ENCODE assay signal across 9 cellular contexts in the genomic region with DNA sequence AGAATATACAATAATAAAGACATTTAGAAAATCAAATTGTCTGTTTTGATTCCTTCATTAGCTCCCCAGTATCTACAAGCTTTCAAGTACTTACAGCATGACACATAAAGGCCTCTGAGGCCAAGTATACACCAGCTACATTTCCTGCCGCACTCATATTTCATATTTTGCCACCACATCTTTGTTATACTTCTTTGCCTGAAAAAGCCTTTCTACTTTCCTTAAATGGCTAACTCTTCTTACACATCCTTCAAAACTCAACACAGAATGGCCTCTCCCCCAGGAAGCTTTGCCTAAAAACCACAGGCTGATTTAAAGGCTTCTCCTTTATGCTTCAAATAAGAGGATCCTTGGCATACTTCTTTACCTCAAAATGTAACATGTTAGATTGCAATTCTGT. TPM values are rescaled to one million over a fixed set of nuclear protein-coding genes. Genes with fewer than 3 reads are reported as not detected.
A peak's percentile ranks its signal among the peaks of the same experiment; 100 is the strongest.
DNase-seq lines count a peak whose midpoint lies in the region; ATAC-seq lines count a peak whose summit lies in the region.
"Had no signal": no experiment of that assay in that cellular context is flagged by ENCODE, and none has a peak within 500 bp of the region (broad histone marks: within the 10 kb centered on the region; RNA-seq: fewer than 3 reads in every experiment).

No MANE protein-coding gene starts in this region.

- peaks cover 78% of the 10 kb centered on the region for H3K36me3 Mint-ChIP-seq in activated naive CD8-positive, alpha-beta T cell treated with anti-CD3 and anti-CD28 coated beads, Interleukin-2, amount 10 ng/mL, durations not matched to agents 7 days and 5 days

- H3K27ac Mint-ChIP-seq in activated naive CD8-positive, alpha-beta T cell treated with anti-CD3 and anti-CD28 coated beads, Interleukin-2, amount 10 ng/mL, durations not matched to agents 7 days and 5 days: peak overlapping the region; percentile 99

- H3K9me3 ChIP-seq in mucosa of stomach (ENCODE audit: control insufficient read depth, low read length): no peaks in the 10 kb centered on the region

- POLR2A ChIA-PET in activated naive CD8-positive, alpha-beta T cell treated with anti-CD3 and anti-CD28 coated beads, Interleukin-2, amount 10 ng/mL, durations not matched to agents 7 days and 5 days (lab: Charles Lee): interaction anchor here (0.7 to 12.2 kb wide), 21 partner anchors 6 to 607 kb away, joined by 3 to 339 read pairs (median 6); a partner anchor contains a TSS

- peak; percentile 69 for DNase-seq in DMS79 treated with DMSO at 0.1 percent for 48 hours (lab: John Stamatoyannopoulos, UW)
- peak; percentile 82 for DNase-seq in KBM-7
- DNase-seq in activated naive CD8-positive, alpha-beta T cell treated with anti-CD3 and anti-CD28 coated beads, Interleukin-2, amount 10 ng/mL, durations not matched to agents 7 days and 5 days: no peak
- DNase-seq in hypothalamus (lab: John Stamatoyannopoulos, UW): no peak
- no peak for DNase-seq in NOMO-1 treated with dmso at 0.1 percent for 144 hours (lab: John Stamatoyannopoulos, UW; ENCODE audit: unreplicated experiment)

- in situ Hi-C loops in KBM-7 (cut with MboI; ENCODE audit: low pct_unique_long_range_greater_than_20kb, low sequenced_read_pairs): no loop called here

- peak overlapping the region; percentile 98 for H3K4me3 Mint-ChIP-seq in activated naive CD8-positive, alpha-beta T cell treated with anti-CD3 and anti-CD28 coated beads, Interleukin-2, amount 10 ng/mL, durations not matched to agents 7 days and 5 days

- peaks cover 31% of the 10 kb centered on the region for H3K4me1 Mint-ChIP-seq in activated naive CD8-positive, alpha-beta T cell treated with anti-CD3 and anti-CD28 coated beads, Interleukin-2, amount 10 ng/mL, durations not matched to agents 7 days and 5 days

- H3K9ac ChIP-seq in mucosa of stomach (ENCODE audit: low read length): peak overlapping the region; percentile 0

- H3K27me3 Mint-ChIP-seq in activated naive CD8-positive, alpha-beta T cell treated with anti-CD3 and anti-CD28 coated beads, Interleukin-2, amount 10 ng/mL, durations not matched to agents 7 days and 5 days: no peaks in the 10 kb centered on the region

- H3K27me3 ChIP-seq in mucosa of stomach (ENCODE audit: control insufficient read depth, insufficient read depth, low read length): no peaks in the 10 kb centered on the region

- no peak overlapping the region for H3K4me3 ChIP-seq in mucosa of stomach (ENCODE audit: low read length)

- peaks cover 4% of the 10 kb centered on the region for H3K4me1 ChIP-seq in mucosa of stomach (ENCODE audit: control insufficient read depth, insufficient read depth, low read length)

- H3K9me3 Mint-ChIP-seq in activated naive CD8-positive, alpha-beta T cell treated with anti-CD3 and anti-CD28 coated beads, Interleukin-2, amount 10 ng/mL, durations not matched to agents 7 days and 5 days: no peaks in the 10 kb centered on the region

- ATAC-seq in activated naive CD8-positive, alpha-beta T cell treated with anti-CD3 and anti-CD28 coated beads, Interleukin-2, amount 10 ng/mL, durations not matched to agents 7 days and 5 days (ENCODE audit: low read depth): no peak
- ATAC-seq in HG03442 (IDR thresholded peaks at IDR 0.05; ENCODE audit: unreplicated experiment) (no peak), HG03469 (IDR thresholded peaks at IDR 0.05; ENCODE audit: unreplicated experiment) (no peak)
- ATAC-seq: HCT116 had no signal

- H3K36me3 ChIP-seq in mucosa of stomach (ENCODE audit: control insufficient read depth, insufficient read depth, low read length): no peaks in the 10 kb centered on the region

RNA-seq across cellular contexts. Expression of a gene that starts 4.5 kb away (rescaled TPM):
- total RNA-seq in activated naive CD8-positive, alpha-beta T cell treated with anti-CD3 and anti-CD28 coated beads, Interleukin-2, amount 10 ng/mL, durations not matched to agents 7 days and 5 days: 100 to 1,000 TPM; 476 to 483 TPM

Comparison
In these comparisons a context has a peak if more than half of its experiments do, and no peak if none do; other contexts are left out.
1. DNase-seq: peak in DMS79 treated with DMSO at 0.1 percent for 48 hours (single experiment) and KBM-7 (single experiment); none in activated naive CD8-positive, alpha-beta T cell treated with anti-CD3 and anti-CD28 coated beads, Interleukin-2, amount 10 ng/mL, durations not matched to agents 7 days and 5 days (single experiment), hypothalamus (0 of 51) and NOMO-1 treated with dmso at 0.1 percent for 144 hours (single experiment).